ENCODE assay signal across 9 cellular contexts in genomic region chr5:132389453-132390286, GRCh38. TPM values are rescaled to one million over a fixed set of nuclear protein-coding genes. Genes with fewer than 3 reads are reported as not detected.
DNase-seq lines count a peak whose midpoint lies in the region; ATAC-seq and TF ChIP-seq lines count a peak whose summit lies in the region.
"Had no signal": no experiment of that assay in that cellular context is flagged by ENCODE, and none has a peak within 500 bp of the region (broad histone marks: within the 10 kb centered on the region; RNA-seq: fewer than 3 reads in every experiment).

No MANE protein-coding gene starts in this region.

- H3K27ac Mint-ChIP-seq in activated CD8-positive, alpha-beta T cell treated with anti-CD3 and anti-CD28 coated beads for 36 hours, result no peak overlapping the region
- no peak overlapping the region for H3K27ac Mint-ChIP-seq in activated CD8-positive, alpha-beta T cell treated with anti-CD3 and anti-CD28 coated beads, Interleukin-2, amount 10 ng/mL, durations not matched to agents 7 days and 5 days
- H3K27ac Mint-ChIP-seq: activated B cell treated with CpG ODN at 0.5 μM for 24 hours had no signal

- no peak overlapping the region for H3K4me3 Mint-ChIP-seq in activated CD8-positive, alpha-beta T cell treated with anti-CD3 and anti-CD28 coated beads for 36 hours
- no peak overlapping the region for H3K4me3 Mint-ChIP-seq in activated CD8-positive, alpha-beta T cell treated with anti-CD3 and anti-CD28 coated beads, Interleukin-2, amount 10 ng/mL, durations not matched to agents 7 days and 5 days
- H3K4me3 Mint-ChIP-seq: activated B cell treated with CpG ODN at 0.5 μM for 24 hours had no signal

- H3K27me3 Mint-ChIP-seq in activated CD8-positive, alpha-beta T cell treated with anti-CD3 and anti-CD28 coated beads for 36 hours, result no peaks in the 10 kb centered on the region
- no peaks in the 10 kb centered on the region for H3K27me3 Mint-ChIP-seq in activated CD8-positive, alpha-beta T cell treated with anti-CD3 and anti-CD28 coated beads, Interleukin-2, amount 10 ng/mL, durations not matched to agents 7 days and 5 days (ENCODE audit: low read depth)
- H3K27me3 Mint-ChIP-seq: activated B cell treated with CpG ODN at 0.5 μM for 24 hours had no signal

- H3K9me3 Mint-ChIP-seq in activated CD8-positive, alpha-beta T cell treated with anti-CD3 and anti-CD28 coated beads for 36 hours, result no peaks in the 10 kb centered on the region
- no peaks in the 10 kb centered on the region for H3K9me3 Mint-ChIP-seq in activated CD8-positive, alpha-beta T cell treated with anti-CD3 and anti-CD28 coated beads, Interleukin-2, amount 10 ng/mL, durations not matched to agents 7 days and 5 days (ENCODE audit: insufficient read depth)
- H3K9me3 Mint-ChIP-seq: activated B cell treated with CpG ODN at 0.5 μM for 24 hours had no signal

- POLR2A ChIA-PET in activated CD8-positive, alpha-beta T cell treated with anti-CD3 and anti-CD28 coated beads for 36 hours (lab: Charles Lee), result interaction anchor here (0.7 to 8.7 kb wide), 8 partner anchors 21 to 112 kb away, joined by 3 to 68 read pairs (median 8); partner anchors contain the start of gene IRF1
- POLR2A ChIA-PET in activated CD8-positive, alpha-beta T cell treated with anti-CD3 and anti-CD28 coated beads, Interleukin-2, amount 10 ng/mL, durations not matched to agents 7 days and 5 days (lab: Charles Lee), result interaction anchor here (0.9 to 7.3 kb wide), 6 partner anchors 21 to 112 kb away, joined by 4 to 53 read pairs (median 5); partner anchors contain the start of gene IRF1

- CTCF ChIA-PET in activated CD8-positive, alpha-beta T cell treated with anti-CD3 and anti-CD28 coated beads for 36 hours (lab: Charles Lee), result interaction anchor here (0.6 to 12.3 kb wide), 8 partner anchors 9 to 431 kb away, joined by 3 to 342 read pairs (median 3); no protein-coding TSS in a partner anchor
- CTCF ChIA-PET in activated CD8-positive, alpha-beta T cell treated with anti-CD3 and anti-CD28 coated beads, Interleukin-2, amount 10 ng/mL, durations not matched to agents 7 days and 5 days (lab: Charles Lee), result interaction anchor here (0.5 to 18.8 kb wide), 8 partner anchors 18 to 431 kb away, joined by 3 to 400 read pairs (median 5); no protein-coding TSS in a partner anchor

- peak; percentile 31 for ATAC-seq in activated CD8-positive, alpha-beta T cell treated with anti-CD3 and anti-CD28 coated beads for 36 hours
- no peak for ATAC-seq in activated CD8-positive, alpha-beta T cell treated with anti-CD3 and anti-CD28 coated beads, Interleukin-2, amount 10 ng/mL, durations not matched to agents 7 days and 5 days
- ATAC-seq in HG02973 (IDR thresholded peaks at IDR 0.05; ENCODE audit: unreplicated experiment), result no peak
- ATAC-seq in HG03108 (IDR thresholded peaks at IDR 0.05; ENCODE audit: unreplicated experiment), result no peak
- no peak for ATAC-seq in GM18867 (IDR thresholded peaks at IDR 0.05; ENCODE audit: unreplicated experiment)

- H3K36me3 Mint-ChIP-seq in activated CD8-positive, alpha-beta T cell treated with anti-CD3 and anti-CD28 coated beads for 36 hours (ENCODE audit: low read depth), result peaks cover 5% of the 10 kb centered on the region
- peaks cover 7% of the 10 kb centered on the region for H3K36me3 Mint-ChIP-seq in activated CD8-positive, alpha-beta T cell treated with anti-CD3 and anti-CD28 coated beads, Interleukin-2, amount 10 ng/mL, durations not matched to agents 7 days and 5 days (ENCODE audit: low read depth)

- TF ChIP-seq CTCF in activated CD8-positive, alpha-beta T cell treated with anti-CD3 and anti-CD28 coated beads for 36 hours (IDR thresholded peaks at IDR 0.05), result no peak

- DNase-seq in activated CD8-positive, alpha-beta T cell treated with anti-CD3 and anti-CD28 coated beads for 36 hours, result peak; percentile 35
- DNase-seq in activated CD8-positive, alpha-beta T cell treated with anti-CD3 and anti-CD28 coated beads, Interleukin-2, amount 10 ng/mL, durations not matched to agents 7 days and 5 days, result no peak
- peak; percentile 47 for DNase-seq in activated CD4-positive, alpha-beta T cell treated with anti-CD3 and anti-CD28 coated beads for 48 hours
- DNase-seq in hepatic stellate cell (ENCODE audit: low spot score) (peak; percentile 94), stromal cell of bone marrow (ENCODE audit: low read depth) (peak; percentile 99)
- DNase-seq: activated B cell treated with CpG ODN at 0.5 μM for 24 hours had no signal

- H3K4me1 Mint-ChIP-seq in activated CD8-positive, alpha-beta T cell treated with anti-CD3 and anti-CD28 coated beads for 36 hours (ENCODE audit: low read depth), result peaks cover 44% of the 10 kb centered on the region
- H3K4me1 Mint-ChIP-seq in activated CD8-positive, alpha-beta T cell treated with anti-CD3 and anti-CD28 coated beads, Interleukin-2, amount 10 ng/mL, durations not matched to agents 7 days and 5 days (ENCODE audit: low read depth), result peaks cover 83% of the 10 kb centered on the region

- intact Hi-C loops in activated CD8-positive, alpha-beta T cell treated with anti-CD3 and anti-CD28 coated beads for 36 hours (cut with micrococcal nuclease), result loop anchor here (10.0 kb wide), 1 partner anchor 435 kb away; no protein-coding TSS in a partner anchor

RNA-seq across cellular contexts. Expression of gene SLC22A5, which starts 20.2 kb away (rescaled TPM):
- 1 to 10 TPM; 4.0 to 4.1 TPM for total RNA-seq in activated CD8-positive, alpha-beta T cell treated with anti-CD3 and anti-CD28 coated beads for 36 hours
- 1 to 10 TPM; 2.2 to 3.5 TPM for total RNA-seq in activated CD8-positive, alpha-beta T cell treated with anti-CD3 and anti-CD28 coated beads, Interleukin-2, amount 10 ng/mL, durations not matched to agents 7 days and 5 days
